ENCODE assay signal across 16 cellular contexts in genomic region chr2:188380280-188380679, GRCh38.
DNase-seq lines count a peak whose midpoint lies in the region; ATAC-seq, FAIRE-seq and TF ChIP-seq lines count a peak whose summit lies in the region.
"Had no signal": no experiment of that assay in that cellular context is flagged by ENCODE, and none has a peak within 500 bp of the region (broad histone marks: within the 10 kb centered on the region; RNA-seq: fewer than 3 reads in every experiment).

No MANE protein-coding gene starts in this region.

- no peak for DNase-seq in HCT116 (ENCODE audit: low read depth, low spot score)
- DNase-seq in NCI-H2081 (lab: John Stamatoyannopoulos, UW): peak; percentile 22 to 86
- no peak for DNase-seq in H1 (ENCODE audit: low read depth in 1 of 2, low spot score in 2 of 2)
- DNase-seq in renal cortical epithelial cell (ENCODE audit: low read depth): peak; percentile 77
- no peak for DNase-seq in GM19240 (ENCODE audit: insufficient read length, low spot score)
- DNase-seq: C1 segment of cervical spinal cord, GM23248, MM.1S, NCI-H226, NCI-H526 had no signal

- H4K5ac ChIP-seq in H1 (ENCODE audit: insufficient read length, low read depth, low read length): no peak overlapping the region

- no peak overlapping the region for H3K56ac ChIP-seq in H1 (replicated peaks; ENCODE audit: insufficient read length, low read depth, low read length)

- ATAC-seq in HCT116 (no peak; the same call in 1 of the 2 replicates), GM18909 (IDR thresholded peaks at IDR 0.05; ENCODE audit: poor library complexity, unreplicated experiment) (no peak), HG03469 (IDR thresholded peaks at IDR 0.05; ENCODE audit: unreplicated experiment) (no peak)
- ATAC-seq: GM12878, HepG2, Right ventricle myocardium inferior had no signal

- H3K9ac ChIP-seq in HCT116 (ENCODE audit: low read length) (peak overlapping the region; percentile 47), H1 (replicated peaks in 1 of 4; ENCODE audit: extremely low read depth in 1 of 4, low read depth in 3 of 4, low read length in 3 of 4) (no peak overlapping the region)
- H3K9ac ChIP-seq: GM23248 had no signal

- H3K4me2 ChIP-seq in HCT116 (ENCODE audit: low read length): peak overlapping the region; percentile 60
- H3K4me2 ChIP-seq in H1 (ENCODE audit: insufficient read depth in 1 of 2, low read depth in 2 of 2, low read length in 2 of 2): no peak overlapping the region

- no peak overlapping the region for H2BK12ac ChIP-seq in H1 (ENCODE audit: low read depth, low read length)

- H3K79me2 ChIP-seq in HCT116 (ENCODE audit: insufficient read depth, low read length) (peaks cover 84% of the 10 kb centered on the region), H1 (ENCODE audit: control insufficient read depth in 1 of 2, insufficient read depth in 2 of 2, low read length in 2 of 2) (peaks cover 2 to 85% of the 10 kb centered on the region in 2 experiments; a peak in 3 of 4 replicates)

- no peak overlapping the region for H3K23ac ChIP-seq in H1 (ENCODE audit: insufficient read length)

- no peak overlapping the region for H2BK120ac ChIP-seq in H1 (replicated peaks; ENCODE audit: low read depth, low read length)

- CTCF ChIA-PET in HCT116 (lab: Charles Lee): no interaction called here
- CTCF ChIA-PET in H1 (lab: Charles Lee; ENCODE audit: partially characterized antibody): interaction anchor here (1.5 kb wide), 1 partner anchor 13 kb away, joined by 4 read pairs; no protein-coding TSS in a partner anchor

- FAIRE-seq in H1 (lab: Jason Lieb, UNC): no peak
- FAIRE-seq: GM12878, GM18507, HepG2 had no signal

- H3K27me3 ChIP-seq in HCT116 (ENCODE audit: insufficient read depth, low read length) (no peaks in the 10 kb centered on the region), H1 (replicated peaks in 1 of 4; ENCODE audit: control insufficient read depth in 3 of 4, extremely low read depth in 1 of 4, insufficient read depth in 3 of 4, low read length in 3 of 4) (no peaks in the 10 kb centered on the region)

- H2BK20ac ChIP-seq in H1 (ENCODE audit: low read length): no peak overlapping the region

- H4K20me1 ChIP-seq in HCT116 (ENCODE audit: insufficient read depth) (no peaks in the 10 kb centered on the region), H1 (replicated peaks in 1 of 2; ENCODE audit: control insufficient read depth in 1 of 2, insufficient read depth in 2 of 2, low read length in 2 of 2) (no peaks in the 10 kb centered on the region)

- H3K23me2 ChIP-seq in H1 (ENCODE audit: low read depth, low read length): no peaks in the 10 kb centered on the region

- RAD21 ChIA-PET in HCT116 (lab: Charles Lee; ENCODE audit: low non-redundant PET in 1 of 2, low total read pairs in 2 of 2, uncharacterized antibody in 2 of 2, unreplicated experiment in 2 of 2): no interaction called here

- no peak for TF ChIP-seq CTCF in HCT116 (IDR thresholded peaks at IDR 0.05 in 2 of 3, conservative IDR thresholded peaks at IDR 0.05 in 1 of 3; ENCODE audit: borderline replicate concordance in 1 of 3, insufficient read depth in 1 of 3, low read depth in 2 of 3, low read length in 2 of 3)
- TF ChIP-seq CTCF in H1 (IDR thresholded peaks at IDR 0.05; ENCODE audit: control extremely low read depth in 1 of 3, insufficient read depth in 1 of 3, low read depth in 1 of 3, low read length in 3 of 3): no peak

- no peak for TF ChIP-seq POLR2A in HCT116 (IDR thresholded peaks at IDR 0.05; ENCODE audit: borderline replicate concordance, extremely low read depth, insufficient read depth, insufficient read length)
- no peak for TF ChIP-seq POLR2A in H1 (IDR thresholded peaks at IDR 0.05; ENCODE audit: control extremely low read depth in 1 of 2, low read depth in 2 of 2, low read length in 2 of 2)

- H3K4me3 ChIP-seq in HCT116 (replicated peaks in 1 of 2; ENCODE audit: low read depth in 1 of 2, low read length in 2 of 2) (peak overlapping the region in 1 of 2 experiments; percentile 13; a peak in 1 of 4 replicates), H1 (ENCODE audit: extremely low read depth in 1 of 4, insufficient read depth in 2 of 4, low read depth in 3 of 4, low read length in 4 of 4) (no peak overlapping the region)
- H3K4me3 ChIP-seq: GM12878, GM23248 had no signal

- H3K79me1 ChIP-seq in H1 (ENCODE audit: low read depth, low read length): no peaks in the 10 kb centered on the region; the same call in 1 of the 2 replicates

- TF ChIP-seq EP300 in H1 (IDR thresholded peaks at IDR 0.05; ENCODE audit: borderline replicate concordance in 1 of 2, low read depth in 2 of 2, low read length in 2 of 2): no peak

- H2AFZ ChIP-seq in HCT116 (ENCODE audit: low read depth, low read length, poor library complexity, severe bottlenecking): no peak overlapping the region
- no peak overlapping the region for H2AFZ ChIP-seq in H1 (ENCODE audit: low read length)
- H2AFZ ChIP-seq: GM23248 had no signal

- peaks cover 0 to 14% of the 10 kb centered on the region in 2 experiments; a peak in 2 of 4 replicates for H3K36me3 ChIP-seq in HCT116 (ENCODE audit: control insufficient read depth in 1 of 2, insufficient read depth in 2 of 2, low read length in 2 of 2)
- H3K36me3 ChIP-seq in H1 (ENCODE audit: control insufficient read depth in 2 of 4, insufficient read depth in 4 of 4, low read length in 3 of 4): peaks cover 0 to 23% (median 15%) of the 10 kb centered on the region in 4 experiments; a peak in 6 of 8 replicates

- H3K9me2 ChIP-seq in HCT116 (ENCODE audit: insufficient read depth): no peaks in the 10 kb centered on the region

- intact Hi-C loops in HCT116 (cut with micrococcal nuclease): loop anchor here (5.0 kb wide), 1 partner anchor 117 kb away; no protein-coding TSS in a partner anchor

- BruUV-seq in HCT116 (replicated peaks; lab: Mats Ljungman, UMichigan): no TSS peak

- WGBS in H1 (ENCODE audit: extremely low coverage in 1 of 2, insufficient coverage in 1 of 2, insufficient read length in 1 of 2, insufficient replicate concordance in 2 of 2, low coverage in 1 of 2, low lambda C conversion rate in 2 of 2, missing lambda C conversion rate in 1 of 2), 2 experiments: 85% methylated on average over 2 of the region's 2 CpGs; no CpG with 5 or more reads in 1 of the 2 experiments

- H3K9me3 ChIP-seq in HCT116 (ENCODE audit: control insufficient read depth in 1 of 2, insufficient read depth in 1 of 2, low read depth in 1 of 2, low read length in 2 of 2): peaks cover 5% of the 10 kb centered on the region in 2 experiments; a peak in 2 of 4 replicates
- H3K9me3 ChIP-seq in H1 (ENCODE audit: insufficient read depth in 2 of 2, low read depth in 1 of 2, low read length in 1 of 2): peaks cover 13% of the 10 kb centered on the region in 2 experiments

- no peak overlapping the region for H2BK5ac ChIP-seq in H1 (ENCODE audit: low read depth, low read length)

- TF ChIP-seq RAD21 in HCT116 (IDR thresholded peaks at IDR 0.05; ENCODE audit: low read depth) (no peak), H1 (IDR thresholded peaks at IDR 0.05 in 1 of 2, conservative IDR thresholded peaks at IDR 0.05 in 1 of 2; ENCODE audit: low read depth in 2 of 2, low read length in 2 of 2) (no peak)

- no peak overlapping the region for H3K18ac ChIP-seq in H1 (ENCODE audit: extremely low read depth, low read length)

- H3K27ac ChIP-seq in HCT116 (ENCODE audit: low read depth, low read length): peak overlapping the region; percentile 79; the same call in 1 of the 2 replicates
- H3K27ac ChIP-seq in H1 (ENCODE audit: low read depth, low read length): no peak overlapping the region
- H3K27ac ChIP-seq: GM23248 had no signal

- POLR2A ChIA-PET in HCT116 (lab: Charles Lee): no interaction called here
- POLR2A ChIA-PET in H1 (lab: Charles Lee; ENCODE audit: partially characterized antibody): no interaction called here

- no peak overlapping the region for H3K14ac ChIP-seq in H1 (ENCODE audit: insufficient read length)

- H2AK5ac ChIP-seq in H1 (ENCODE audit: low read depth, low read length): no peak overlapping the region

- no peak overlapping the region for H4K8ac ChIP-seq in H1 (ENCODE audit: extremely low read depth, insufficient read depth, low read length)

- peak overlapping the region; percentile 65 for H3K4ac ChIP-seq in H1 (replicated peaks; ENCODE audit: insufficient read length, low read depth, low read length)

- no peak overlapping the region for H2BK15ac ChIP-seq in H1 (ENCODE audit: low read length)

- H3K4me1 ChIP-seq in HCT116 (ENCODE audit: control insufficient read depth in 1 of 2, insufficient read depth in 2 of 2, low read length in 2 of 2): peaks cover 47 to 57% of the 10 kb centered on the region in 2 experiments
- peaks cover 0 to 3% (median 1%) of the 10 kb centered on the region in 4 experiments; a peak in 2 of 7 replicates for H3K4me1 ChIP-seq in H1 (replicated peaks in 1 of 4; ENCODE audit: control insufficient read depth in 3 of 4, insufficient read depth in 4 of 4, low read length in 3 of 4)

- H4K91ac ChIP-seq in H1 (replicated peaks; ENCODE audit: insufficient read length, low read length): no peak overlapping the region

TF ChIP-seq in HCT116, 20 proteins besides CTCF, POLR2A, EP300 and RAD21 (continues in another document):
- TF ChIP-seq ZFX (IDR thresholded peaks at IDR 0.05): no peak

TF ChIP-seq in H1, 55 proteins besides CTCF, POLR2A, EP300 and RAD21:
- no peak for TF ChIP-seq YY1 (IDR thresholded peaks at IDR 0.05; ENCODE audit: low read depth, low read length)
- TF ChIP-seq ASH2L (IDR thresholded peaks at IDR 0.05; ENCODE audit: low read length): no peak
- no peak for TF ChIP-seq EGR1 (IDR thresholded peaks at IDR 0.05; ENCODE audit: borderline replicate concordance, low read depth, low read length)

Comparison
In these comparisons a context has a peak if more than half of its experiments do, and no peak if none do; other contexts are left out.
1. DNase-seq: peak in NCI-H2081 (2 of 2) and renal cortical epithelial cell (single experiment); none in HCT116 (single experiment), H1 (0 of 2) and GM19240 (single experiment).
2. Of the 16 proteins assayed by ChIP-seq in both H1 and HCT116: peak only in H1: none; only in HCT116: FOSL1, MAX and SP1; in both: none; in neither: 13.